Comparison of ENCODE assay signal across 29 cellular contexts in the genomic region with DNA sequence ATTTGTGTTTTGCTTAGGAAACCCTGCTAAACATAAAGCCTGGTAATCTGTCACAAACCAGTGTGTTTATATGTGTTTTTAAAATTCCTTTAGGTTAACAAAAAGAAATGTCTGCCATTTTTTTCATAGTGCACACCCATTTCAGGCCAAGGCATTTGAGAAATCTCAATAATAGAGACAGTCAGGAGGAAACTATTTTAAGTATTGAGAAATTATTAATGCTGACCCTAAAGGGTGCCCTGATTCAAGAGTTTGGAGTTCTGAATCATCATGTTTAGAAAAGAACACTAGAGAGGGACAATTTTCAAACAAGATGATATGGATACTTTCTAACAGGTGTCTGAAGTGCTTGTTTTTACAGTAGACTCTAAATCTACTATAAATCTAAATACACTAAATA. TPM values are rescaled to one million over a fixed set of nuclear protein-coding genes. Genes with fewer than 3 reads are reported as not detected.
"Had no signal": no experiment of that assay in that cellular context is flagged by ENCODE, and none has a peak within 500 bp of the region (broad histone marks: within the 10 kb centered on the region; RNA-seq: fewer than 3 reads in every experiment).

No MANE protein-coding gene starts in this region.

- H3K27me3 ChIP-seq: neural progenitor cell, ovary, right lobe of liver, sigmoid colon, spleen, suprapubic skin, testis, tibial artery, transverse colon, upper lobe of left lung, vagina had no signal

- H3K9ac ChIP-seq: neural progenitor cell, parathyroid adenoma had no signal

- DNase-seq: natural killer cell; occipital lobe; ovary; posterior cingulate gyrus; psoas muscle; right cardiac atrium; right lobe of liver; sigmoid colon; spleen; stimulated activated CD4-positive, alpha-beta T cell treated with anti-CD3 and anti-CD28 coated beads, Interleukin-12 subunit alpha, Interleukin-12 subunit beta, amount 100 ng/mL, for 4 hours; stimulated activated CD4-positive, alpha-beta T cell treated with anti-CD3 and anti-CD28 coated beads, Interleukin-1b, Interleukin-23, amount 100 ng/mL, for 48 hours; stimulated activated CD4-positive, alpha-beta T cell treated with anti-CD3 and anti-CD28 coated beads, Interleukin-4, amount 100 ng/mL, for 1 hour; stimulated activated CD4-positive, alpha-beta T cell treated with anti-CD3 and anti-CD28 coated beads, Interleukin-4, amount 100 ng/mL, for 4 hours; stimulated activated CD8-positive, alpha-beta memory T cell treated with anti-CD3 and anti-CD28 coated beads, Interleukin-4, amount 100 ng/mL, for 48 hours; stimulated activated naive CD4-positive, alpha-beta T cell; stimulated activated naive CD8-positive, alpha-beta T cell treated with anti-CD3 and anti-CD28 coated beads, Interleukin-15, amount 100 ng/mL, for 72 hours; stimulated activated naive CD8-positive, alpha-beta T cell treated with anti-CD3 and anti-CD28 coated beads, Interleukin-15, Interleukin-2, amounts not matched to agents 100 U/mL and 50 U/mL, for 24 hours; substantia nigra; testis; tibial artery; transverse colon; upper lobe of left lung had no signal

- H3K27ac ChIP-seq: neural progenitor cell, ovary, parathyroid adenoma, psoas muscle, right lobe of liver, sigmoid colon, skin epidermis, spleen, suprapubic skin, testis, tibial artery, transverse colon, upper lobe of left lung, vagina had no signal

- H3K9me3 ChIP-seq: ovary, psoas muscle, right lobe of liver, sigmoid colon, suprapubic skin, testis, transverse colon, upper lobe of left lung, vagina had no signal

- H3K4me1 ChIP-seq: parathyroid adenoma, psoas muscle, right lobe of liver, sigmoid colon, spleen, suprapubic skin, testis, tibial artery, transverse colon, upper lobe of left lung, vagina had no signal

- ATAC-seq: natural killer cell; psoas muscle; right cardiac atrium; right lobe of liver; stimulated activated memory B cell treated with anti-CD40 and anti-IgM and Interleukin-4, amounts not matched to agents 10 μg/mL and 1 μg/mL and 100 μg/mL, for 72 hours; stimulated activated naive CD8-positive, alpha-beta T cell treated with anti-CD3 and anti-CD28 coated beads, Interleukin-15, amount 100 ng/mL, for 72 hours; stimulated activated naive CD8-positive, alpha-beta T cell treated with anti-CD3 and anti-CD28 coated beads, Interleukin-15, Interleukin-2, amounts not matched to agents 100 U/mL and 50 U/mL, for 24 hours had no signal

- H3K4me2 ChIP-seq: neural progenitor cell, smooth muscle cell had no signal

- H3K36me3 ChIP-seq: neural progenitor cell, ovary, right lobe of liver, sigmoid colon, spleen, suprapubic skin, tibial artery, transverse colon, upper lobe of left lung, vagina had no signal

- H3K79me2 ChIP-seq: parathyroid adenoma had no signal

- H2AFZ ChIP-seq: neural progenitor cell, parathyroid adenoma had no signal

- H3K4me3 ChIP-seq: neural progenitor cell, ovary, psoas muscle, right lobe of liver, sigmoid colon, skin epidermis, smooth muscle cell, spleen, suprapubic skin, testis, tibial artery, transverse colon, upper lobe of left lung, vagina had no signal

RNA-seq across cellular contexts. Expression of gene MALRD1, which starts 28.7 kb away (rescaled TPM):
- polyA plus RNA-seq: smooth muscle cell had no signal
